Comparison of ENCODE assay signal across 8 cellular contexts in genomic region chr9:129320575-129321311, GRCh38.
DNase-seq lines count a peak whose midpoint lies in the region; ATAC-seq and TF ChIP-seq lines count a peak whose summit lies in the region.

No MANE protein-coding gene starts in this region.

- no peaks in the 10 kb centered on the region for H3K27me3 Mint-ChIP-seq in stimulated activated naive CD8-positive, alpha-beta T cell treated with anti-CD3 and anti-CD28 coated beads, Interleukin-15, Interleukin-2, amounts not matched to agents 100 ng/mL and 50 ng/mL, for 24 hours

- H3K4me3 Mint-ChIP-seq in stimulated activated naive CD8-positive, alpha-beta T cell treated with anti-CD3 and anti-CD28 coated beads, Interleukin-15, Interleukin-2, amounts not matched to agents 100 ng/mL and 50 ng/mL, for 24 hours: peak overlapping the region; percentile 72

- H3K36me3 Mint-ChIP-seq in stimulated activated naive CD8-positive, alpha-beta T cell treated with anti-CD3 and anti-CD28 coated beads, Interleukin-15, Interleukin-2, amounts not matched to agents 100 ng/mL and 50 ng/mL, for 24 hours (ENCODE audit: low read depth): no peaks in the 10 kb centered on the region

- H3K27ac ChIP-seq in esophagus muscularis mucosa (replicated peaks in 1 of 4): peak overlapping the region; percentile 74 to 88 (median 82)

- ATAC-seq in HG02678 (IDR thresholded peaks at IDR 0.05; ENCODE audit: unreplicated experiment): peak; percentile 72

- H3K9me3 ChIP-seq in esophagus muscularis mucosa: no peaks in the 10 kb centered on the region

- H3K4me1 Mint-ChIP-seq in stimulated activated naive CD8-positive, alpha-beta T cell treated with anti-CD3 and anti-CD28 coated beads, Interleukin-15, Interleukin-2, amounts not matched to agents 100 ng/mL and 50 ng/mL, for 24 hours (ENCODE audit: low read depth): peaks cover 36% of the 10 kb centered on the region

- no peak for TF ChIP-seq EP300 in esophagus muscularis mucosa (IDR thresholded peaks at IDR 0.05)

- peak; percentile 4 for TF ChIP-seq POLR2A in esophagus muscularis mucosa (IDR thresholded peaks at IDR 0.05; ENCODE audit: low read depth)

- no peaks in the 10 kb centered on the region for H3K36me3 ChIP-seq in esophagus muscularis mucosa

- peaks cover 74 to 88% (median 86%) of the 10 kb centered on the region in 4 donors for H3K4me1 ChIP-seq in esophagus muscularis mucosa

- intact Hi-C loops in esophagus muscularis mucosa (cut with DNase I): loop anchor here (5.0 kb wide), 1 partner anchor 292 kb away; no protein-coding TSS in a partner anchor

- H3K4me3 ChIP-seq in esophagus muscularis mucosa: peak overlapping the region; percentile 49 to 59 (median 52)

- 6% methylated on average over 39 of the region's 49 CpGs for WGBS in esophagus muscularis mucosa

- DNase-seq in DMS153 treated with DMSO at 0.1 percent for 48 hours (lab: John Stamatoyannopoulos, UW; ENCODE audit: unreplicated experiment) (peak; percentile 69), NCI-H748 treated with DMSO at 0.1 percent for 48 hours (lab: John Stamatoyannopoulos, UW) (peak; percentile 13), esophagus muscularis mucosa (ENCODE audit: extremely low spot score) (no peak), midbrain (lab: John Stamatoyannopoulos, UW) (peak; percentile 73), HPDE6-E6E7 (ENCODE audit: extremely low spot score) (no peak)
- peak; percentile 66 for DNase-seq in activated T-cell treated with anti-CD3 and anti-CD28 coated beads, Interleukin-2, amount 50 U/mL, for 1 hour

- TF ChIP-seq CTCF in esophagus muscularis mucosa (IDR thresholded peaks at IDR 0.05): peak; percentile 9 to 37 (median 35)

- H3K9me3 Mint-ChIP-seq in stimulated activated naive CD8-positive, alpha-beta T cell treated with anti-CD3 and anti-CD28 coated beads, Interleukin-15, Interleukin-2, amounts not matched to agents 100 ng/mL and 50 ng/mL, for 24 hours: no peaks in the 10 kb centered on the region

- H3K27ac Mint-ChIP-seq in stimulated activated naive CD8-positive, alpha-beta T cell treated with anti-CD3 and anti-CD28 coated beads, Interleukin-15, Interleukin-2, amounts not matched to agents 100 ng/mL and 50 ng/mL, for 24 hours: peak overlapping the region; percentile 74

- H3K27me3 ChIP-seq in esophagus muscularis mucosa: no peaks in the 10 kb centered on the region

Comparison
In these comparisons a context has a peak if more than half of its experiments do, and no peak if none do; other contexts are left out.
1. DNase-seq: peak in DMS153 treated with DMSO at 0.1 percent for 48 hours (single experiment), NCI-H748 treated with DMSO at 0.1 percent for 48 hours (single experiment), activated T-cell treated with anti-CD3 and anti-CD28 coated beads, Interleukin-2, amount 50 U/mL, for 1 hour (single experiment) and midbrain (single experiment); none in esophagus muscularis mucosa (single experiment) and HPDE6-E6E7 (single experiment).